ENCODE assay signal across 8 cellular contexts in genomic region chrX:41084044-41084359, GRCh38. TPM values are rescaled to one million over a fixed set of nuclear protein-coding genes. Genes with fewer than 3 reads are reported as not detected.
DNase-seq lines count a peak whose midpoint lies in the region; ATAC-seq and TF ChIP-seq lines count a peak whose summit lies in the region.

No MANE protein-coding gene starts in this region.

- no peaks in the 10 kb centered on the region for H3K27me3 ChIP-seq in sigmoid colon

- H3K4me3 ChIP-seq in fibroblast of mammary gland (ENCODE audit: control insufficient read depth, low read depth, low read length) (peak overlapping the region; percentile 78), sigmoid colon (peak overlapping the region; percentile 68 to 94 (median 78))

- ATAC-seq in GM18511 (IDR thresholded peaks at IDR 0.05; ENCODE audit: unreplicated experiment) (no peak), HG03097 (IDR thresholded peaks at IDR 0.05; ENCODE audit: low FRiP score, unreplicated experiment) (no peak), GM18517 (IDR thresholded peaks at IDR 0.05; ENCODE audit: unreplicated experiment) (no peak)

- no peak for TF ChIP-seq CTCF in RWPE1 (conservative IDR thresholded peaks at IDR 0.05; ENCODE audit: low read depth)
- TF ChIP-seq CTCF in fibroblast of mammary gland (conservative IDR thresholded peaks at IDR 0.05; ENCODE audit: control insufficient read depth, insufficient read depth, low read depth, low read length): no peak
- TF ChIP-seq CTCF in sigmoid colon (IDR thresholded peaks at IDR 0.05): no peak

- no peak for TF ChIP-seq EP300 in sigmoid colon (IDR thresholded peaks at IDR 0.05)

- peaks cover 0 to 25% (median 6%) of the 10 kb centered on the region in 4 donors for H3K4me1 ChIP-seq in sigmoid colon

- peaks cover 21% of the 10 kb centered on the region for H3K4me1 Mint-ChIP-seq in activated CD4-positive, alpha-beta T cell treated with anti-CD3 and anti-CD28 coated beads, Interleukin-2, amount 10 ng/mL, durations not matched to agents 7 days and 5 days

- H3K9me3 ChIP-seq in sigmoid colon: no peaks in the 10 kb centered on the region

- H3K4me3 Mint-ChIP-seq in activated CD4-positive, alpha-beta T cell treated with anti-CD3 and anti-CD28 coated beads, Interleukin-2, amount 10 ng/mL, durations not matched to agents 7 days and 5 days: peak overlapping the region; percentile 90

- POLR2A ChIA-PET in activated CD4-positive, alpha-beta T cell treated with anti-CD3 and anti-CD28 coated beads, Interleukin-2, amount 10 ng/mL, durations not matched to agents 7 days and 5 days (lab: Charles Lee): interaction anchor here (0.5 kb wide), 1 partner anchor 107 kb away, joined by 3 read pairs; no protein-coding TSS in a partner anchor
- POLR2A ChIA-PET in RWPE1 (lab: Yijun Ruan, JAX; ENCODE audit: low non-redundant PET): interaction anchor here (3.0 kb wide), 1 partner anchor 74 kb away, joined by 14 read pairs; no protein-coding TSS in a partner anchor

- peak overlapping the region; percentile 100 for H3K27ac Mint-ChIP-seq in activated CD4-positive, alpha-beta T cell treated with anti-CD3 and anti-CD28 coated beads, Interleukin-2, amount 10 ng/mL, durations not matched to agents 7 days and 5 days

- no peaks in the 10 kb centered on the region for H3K36me3 ChIP-seq in sigmoid colon

- H3K36me3 Mint-ChIP-seq in activated CD4-positive, alpha-beta T cell treated with anti-CD3 and anti-CD28 coated beads, Interleukin-2, amount 10 ng/mL, durations not matched to agents 7 days and 5 days (ENCODE audit: low read depth): peaks cover 11% of the 10 kb centered on the region

- CTCF ChIA-PET in activated CD4-positive, alpha-beta T cell treated with anti-CD3 and anti-CD28 coated beads, Interleukin-2, amount 10 ng/mL, durations not matched to agents 7 days and 5 days (lab: Charles Lee): no interaction called here
- CTCF ChIA-PET in RWPE1 (lab: Yijun Ruan, JAX): no interaction called here

- H3K9me3 Mint-ChIP-seq in activated CD4-positive, alpha-beta T cell treated with anti-CD3 and anti-CD28 coated beads, Interleukin-2, amount 10 ng/mL, durations not matched to agents 7 days and 5 days: no peaks in the 10 kb centered on the region

- no peak for DNase-seq in activated CD4-positive, alpha-beta T cell treated with anti-CD3 and anti-CD28 coated beads, Interleukin-2, amount 10 ng/mL, durations not matched to agents 7 days and 5 days
- DNase-seq in activated CD4-positive, alpha-beta T cell treated with anti-CD3 and anti-CD28 coated beads, Interleukin-2, amount 50 U/mL, for 48 hours: no peak
- no peak for DNase-seq in RWPE1 (ENCODE audit: low spot score)
- DNase-seq in fibroblast of mammary gland (ENCODE audit: low read depth): no peak
- DNase-seq in sigmoid colon: no peak

- H3K27ac ChIP-seq in RWPE1 (peak overlapping the region; percentile 96), sigmoid colon (peak overlapping the region; percentile 96 to 99 (median 97))

- TF ChIP-seq POLR2A in sigmoid colon (IDR thresholded peaks at IDR 0.05): no peak

- 0% methylated on average over 7 of the region's 7 CpGs for WGBS in sigmoid colon, 2 donors

- peaks cover 1% of the 10 kb centered on the region for H3K27me3 Mint-ChIP-seq in activated CD4-positive, alpha-beta T cell treated with anti-CD3 and anti-CD28 coated beads, Interleukin-2, amount 10 ng/mL, durations not matched to agents 7 days and 5 days

- intact Hi-C loops in sigmoid colon (cut with DNase I): loop anchor here (1.0 to 10.0 kb wide), 4 partner anchors 151 to 437 kb away; partner anchors contain the start of genes CXorf38 and MED14

RNA-seq across cellular contexts. Expression of gene USP9X, which starts 1.2 kb away (rescaled TPM):
- total RNA-seq in activated CD4-positive, alpha-beta T cell treated with anti-CD3 and anti-CD28 coated beads, Interleukin-2, amount 10 ng/mL, durations not matched to agents 7 days and 5 days: 10 to 100 TPM; 45.5 to 57.5 TPM
- total RNA-seq in sigmoid colon: 10 to 100 TPM; 64.3 to 84.5 (median 73.6) TPM
- polyA plus RNA-seq in sigmoid colon: 10 to 100 TPM in 2 of 3 donors, 1 to 10 TPM in 1; 9.6 to 18.7 (median 12.0) TPM
